Comparison of ENCODE assay signal across 16 cellular contexts in genomic region chr11:103736986-103737622, GRCh38.
"Had no signal": no experiment of that assay in that cellular context is flagged by ENCODE, and none has a peak within 500 bp of the region (broad histone marks: within the 10 kb centered on the region; RNA-seq: fewer than 3 reads in every experiment).

No MANE protein-coding gene starts in this region.

- H3K4me1 Mint-ChIP-seq: memory B cell, naive B cell had no signal

- H3K36me3 ChIP-seq: ovary, thyroid gland had no signal

- H3K4me1 ChIP-seq: foreskin keratinocyte, thyroid gland had no signal

- H3K4me3 ChIP-seq: dorsolateral prefrontal cortex, mucosa of descending colon, ovary, thyroid gland had no signal

- H3K9me3 Mint-ChIP-seq: memory B cell had no signal

- H3K4me3 Mint-ChIP-seq: activated naive CD4-positive, alpha-beta T cell treated with anti-CD3 and anti-CD28 coated beads, Interleukin-2, amount 50 U/mL, for 24 hours; memory B cell; naive B cell had no signal

- H3K36me3 Mint-ChIP-seq: activated naive CD4-positive, alpha-beta T cell treated with anti-CD3 and anti-CD28 coated beads, Interleukin-2, amount 50 U/mL, for 24 hours; memory B cell; naive B cell had no signal

- H3K9me3 ChIP-seq: mucosa of descending colon, ovary, thyroid gland had no signal

- H3K27ac ChIP-seq: dorsolateral prefrontal cortex, epithelial cell of prostate, foreskin keratinocyte, ovary, thyroid gland had no signal

- H3K27ac Mint-ChIP-seq: activated naive CD4-positive, alpha-beta T cell treated with anti-CD3 and anti-CD28 coated beads, Interleukin-2, amount 50 U/mL, for 24 hours; memory B cell; naive B cell had no signal

- H3K27me3 ChIP-seq: dorsolateral prefrontal cortex, foreskin keratinocyte, ovary, thyroid gland had no signal

- ATAC-seq: activated CD4-positive, CD25-positive, alpha-beta regulatory T cell treated with anti-CD3 and anti-CD28 coated beads, Interleukin-2, amount 50 U/mL, for 24 hours; foreskin keratinocyte; mucosa of descending colon had no signal

- DNase-seq: activated gamma-delta T cell; central memory CD4-positive, alpha-beta T cell; dorsolateral prefrontal cortex; foreskin keratinocyte; kidney; mucosa of descending colon; naive B cell; retina; stimulated activated CD4-positive, alpha-beta T cell treated with anti-CD3 and anti-CD28 coated beads, Interleukin-2, amount 100 ng/mL, for 24 hours; stimulated activated naive CD4-positive, alpha-beta T cell treated with Interleukin-2 at 50 U/mL for 16 hours had no signal

- H3K27me3 Mint-ChIP-seq: activated naive CD4-positive, alpha-beta T cell treated with anti-CD3 and anti-CD28 coated beads, Interleukin-2, amount 50 U/mL, for 24 hours had no signal
